In the genomic region with DNA sequence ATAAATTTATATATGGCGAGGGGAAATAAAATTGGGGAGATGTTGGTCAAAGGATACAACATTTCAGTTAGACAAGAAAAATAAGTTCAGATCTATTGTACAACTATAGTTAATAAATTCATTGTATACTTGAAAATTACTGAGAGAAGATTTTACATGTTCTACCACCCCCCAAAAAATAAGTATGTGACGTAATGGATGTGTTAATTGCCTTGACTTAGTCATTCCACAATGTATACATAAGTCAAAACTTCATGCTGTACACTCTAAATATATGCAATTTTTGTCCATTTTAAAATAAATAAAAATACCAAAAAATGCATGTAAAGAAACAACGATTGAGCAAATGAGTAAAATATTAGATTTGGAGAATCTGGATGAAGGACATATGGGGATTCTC, we compare ENCODE assay signal across 10 cellular contexts. TPM values are rescaled to one million over a fixed set of nuclear protein-coding genes. Genes with fewer than 3 reads are reported as not detected.
A peak's percentile ranks its signal among the peaks of the same experiment; 100 is the strongest.
DNase-seq lines count a peak whose midpoint lies in the region; ATAC-seq and TF ChIP-seq lines count a peak whose summit lies in the region.
"Had no signal": no experiment of that assay in that cellular context is flagged by ENCODE, and none has a peak within 500 bp of the region (broad histone marks: within the 10 kb centered on the region; RNA-seq: fewer than 3 reads in every experiment).

No MANE protein-coding gene starts in this region.

- H3K27me3 Mint-ChIP-seq in activated T-cell treated with anti-CD3 and anti-CD28 coated beads, Interleukin-2, amount 50 U/mL, for 72 hours (ENCODE audit: low read depth): peaks cover 14% of the 10 kb centered on the region
- no peaks in the 10 kb centered on the region for H3K27me3 Mint-ChIP-seq in activated naive CD8-positive, alpha-beta T cell
- peaks cover 10 to 21% (median 18%) of the 10 kb centered on the region in 3 donors for H3K27me3 Mint-ChIP-seq in immature natural killer cell (ENCODE audit: low read depth in 3 of 3)

- no peaks in the 10 kb centered on the region for H3K27me3 ChIP-seq in thyroid gland

- H3K4me3 Mint-ChIP-seq in activated T-cell treated with anti-CD3 and anti-CD28 coated beads, Interleukin-2, amount 50 U/mL, for 72 hours: peak overlapping the region; percentile 90 to 98
- H3K4me3 Mint-ChIP-seq in activated naive CD8-positive, alpha-beta T cell: peak overlapping the region; percentile 90
- H3K4me3 Mint-ChIP-seq in immature natural killer cell: peak overlapping the region; percentile 76 to 97 (median 95)

- H3K4me1 ChIP-seq in thyroid gland: peaks cover 0 to 6% of the 10 kb centered on the region in 2 donors

- peaks cover 33% of the 10 kb centered on the region for H3K4me1 Mint-ChIP-seq in activated T-cell treated with anti-CD3 and anti-CD28 coated beads, Interleukin-2, amount 50 U/mL, for 72 hours (ENCODE audit: low read depth)
- H3K4me1 Mint-ChIP-seq in activated naive CD8-positive, alpha-beta T cell (ENCODE audit: low read depth): peaks cover 34% of the 10 kb centered on the region
- peaks cover 17 to 59% of the 10 kb centered on the region in 2 donors for H3K4me1 Mint-ChIP-seq in immature natural killer cell

- no peak for TF ChIP-seq CTCF in thyroid gland (IDR thresholded peaks at IDR 0.05)

- no peak for TF ChIP-seq POLR2A in thyroid gland (IDR thresholded peaks at IDR 0.05)

- H3K36me3 Mint-ChIP-seq in activated T-cell treated with anti-CD3 and anti-CD28 coated beads, Interleukin-2, amount 50 U/mL, for 72 hours (ENCODE audit: insufficient read depth in 2 of 2): peaks cover 4 to 7% of the 10 kb centered on the region in 2 donors
- H3K36me3 Mint-ChIP-seq in activated naive CD8-positive, alpha-beta T cell: peaks cover 7% of the 10 kb centered on the region
- H3K36me3 Mint-ChIP-seq in immature natural killer cell: peaks cover 0 to 4% (median under 1%) of the 10 kb centered on the region in 3 donors

- ATAC-seq in activated T-cell treated with anti-CD3 and anti-CD28 coated beads, Interleukin-2, amount 50 U/mL, for 72 hours (replicated peaks in 1 of 2): no peak
- ATAC-seq in GM18870 (IDR thresholded peaks at IDR 0.05; ENCODE audit: unreplicated experiment) (no peak), HG03442 (IDR thresholded peaks at IDR 0.05; ENCODE audit: unreplicated experiment) (no peak)

- H3K4me3 ChIP-seq in thyroid gland (replicated peaks in 1 of 3): peak overlapping the region in 1 of 3 donors; percentile 25

- WGBS in thyroid gland, 2 donors: 40 to 47% methylated on average over 3 of the region's 3 CpGs

- no peaks in the 10 kb centered on the region for H3K9me3 Mint-ChIP-seq in activated T-cell treated with anti-CD3 and anti-CD28 coated beads, Interleukin-2, amount 50 U/mL, for 72 hours
- no peaks in the 10 kb centered on the region for H3K9me3 Mint-ChIP-seq in activated naive CD8-positive, alpha-beta T cell (ENCODE audit: low read depth)
- no peaks in the 10 kb centered on the region for H3K9me3 Mint-ChIP-seq in immature natural killer cell

- no peaks in the 10 kb centered on the region for H3K36me3 ChIP-seq in thyroid gland

- H3K27ac ChIP-seq in thyroid gland: peak overlapping the region; percentile 88 to 98 (median 95)

- no peak for DNase-seq in activated T-cell treated with anti-CD3 and anti-CD28 coated beads, Interleukin-2, amount 50 U/mL, for 72 hours
- DNase-seq in activated T-cell treated with anti-CD3 and anti-CD28 coated beads, Interleukin-2, amount 50 U/mL, for 1 hour: no peak
- DNase-seq in immature natural killer cell: no peak
- no peak for DNase-seq in thyroid gland
- DNase-seq in ecto neural progenitor cell (ENCODE audit: low spot score): no peak
- DNase-seq: central memory CD4-positive, alpha-beta T cell; DMS153 had no signal

- intact Hi-C loops in thyroid gland (cut with DNase I): no loop called here

- H3K27ac Mint-ChIP-seq in activated T-cell treated with anti-CD3 and anti-CD28 coated beads, Interleukin-2, amount 50 U/mL, for 72 hours: peak overlapping the region; percentile 93
- H3K27ac Mint-ChIP-seq in activated naive CD8-positive, alpha-beta T cell: no peak overlapping the region
- peak overlapping the region; percentile 34 to 99 (median 96) for H3K27ac Mint-ChIP-seq in immature natural killer cell

- H3K9me3 ChIP-seq in thyroid gland: no peaks in the 10 kb centered on the region

RNA-seq across cellular contexts. Expression of a gene that starts 1.8 kb away (rescaled TPM):
- 10 to 100 TPM; 60.4 to 85.6 TPM for total RNA-seq in activated T-cell treated with anti-CD3 and anti-CD28 coated beads, Interleukin-2, amount 50 U/mL, for 72 hours
- polyA plus RNA-seq in immature natural killer cell: 100 to 1,000 TPM in 1 of 3 donors, 10 to 100 TPM in 2; 70.8 to 112 (median 96.5) TPM
- 100 to 1,000 TPM in 1 of 4 donors, 10 to 100 TPM in 3; 61.9 to 128 (median 86.8) TPM for total RNA-seq in thyroid gland

RNA-seq across cellular contexts. Expression of a gene that starts 16.1 kb away (rescaled TPM):
- 10 to 100 TPM; 82.2 to 88.6 TPM for total RNA-seq in activated T-cell treated with anti-CD3 and anti-CD28 coated beads, Interleukin-2, amount 50 U/mL, for 72 hours
- polyA plus RNA-seq in immature natural killer cell: 10 to 100 TPM in 1 of 3 donors, 1 to 10 TPM in 2; 3.0 to 16.6 (median 4.7) TPM
- total RNA-seq in thyroid gland: 100 to 1,000 TPM in 2 of 4 donors, 10 to 100 TPM in 2; 76.6 to 111 (median 93.7) TPM

RNA-seq across cellular contexts. Expression of a gene that starts 41.0 kb away (rescaled TPM):
- 100 to 1,000 TPM; 160 to 197 TPM for total RNA-seq in activated T-cell treated with anti-CD3 and anti-CD28 coated beads, Interleukin-2, amount 50 U/mL, for 72 hours
- 100 to 1,000 TPM; 146 to 205 (median 167) TPM for polyA plus RNA-seq in immature natural killer cell
- total RNA-seq in thyroid gland: 100 to 1,000 TPM; 159 to 293 (median 201) TPM
